In genomic region chr12:18797604-18798003, GRCh38 we compare ENCODE assay signal across 27 cellular contexts. TPM values are rescaled to one million over a fixed set of nuclear protein-coding genes. Genes with fewer than 3 reads are reported as not detected.
"Had no signal": no experiment of that assay in that cellular context is flagged by ENCODE, and none has a peak within 500 bp of the region (broad histone marks: within the 10 kb centered on the region; RNA-seq: fewer than 3 reads in every experiment).

No MANE protein-coding gene starts in this region.

- H3K27ac ChIP-seq: foreskin keratinocyte, VCaP had no signal

- ATAC-seq: activated CD4-positive, CD25-positive, alpha-beta regulatory T cell treated with anti-CD3 and anti-CD28 coated beads, Interleukin-2, amount 50 U/mL, for 24 hours; activated CD8-positive, alpha-beta memory T cell treated with anti-CD3 and anti-CD28 coated beads, Interleukin-2, amount 10 ng/mL, durations not matched to agents 7 days and 5 days; activated CD8-positive, alpha-beta T cell treated with anti-CD3 and anti-CD28 coated beads for 36 hours; activated naive CD4-positive, alpha-beta T cell treated with anti-CD3 and anti-CD28 coated beads, Interleukin-2, amount 50 U/mL, for 72 hours; foreskin keratinocyte; stimulated activated memory B cell treated with anti-CD40 and anti-IgM and Interleukin-4, amounts not matched to agents 10 μg/mL and 1 μg/mL and 100 μg/mL, for 72 hours; T-cell had no signal

- H3K36me3 ChIP-seq: sigmoid colon, stomach, transverse colon had no signal

- H3K27me3 ChIP-seq: foreskin keratinocyte, sigmoid colon, stomach, transverse colon had no signal

- H3K9me3 ChIP-seq: sigmoid colon, stomach, transverse colon had no signal

- H3K4me1 ChIP-seq: foreskin keratinocyte had no signal

- H3K4me3 ChIP-seq: sigmoid colon, smooth muscle cell, stomach, transverse colon had no signal

- DNase-seq: activated CD4-positive, alpha-beta T cell treated with anti-CD3 and anti-CD28 coated beads, Interleukin-2, amount 10 ng/mL, durations not matched to agents 7 days and 5 days; activated CD8-positive, alpha-beta memory T cell treated with anti-CD3 and anti-CD28 coated beads, Interleukin-2, amount 10 ng/mL, durations not matched to agents 7 days and 5 days; activated CD8-positive, alpha-beta T cell treated with anti-CD3 and anti-CD28 coated beads for 36 hours; aorta; central memory CD4-positive, alpha-beta T cell; dermis blood vessel endothelial cell; effector CD8-positive, alpha-beta T cell; erythroblast; foreskin keratinocyte; kidney glomerular epithelial cell; nephron progenitor cell; sigmoid colon; stimulated activated CD4-positive, alpha-beta T cell treated with anti-CD3 and anti-CD28 coated beads, Interleukin-15, amount 100 ng/mL, for 24 hours; stomach; T-cell; transverse colon had no signal

- H3K4me2 ChIP-seq: smooth muscle cell had no signal

RNA-seq across cellular contexts. Expression of gene CAPZA3, which starts 59.7 kb away (rescaled TPM):
- total RNA-seq: activated CD4-positive, alpha-beta T cell treated with anti-CD3 and anti-CD28 coated beads, Interleukin-2, amount 10 ng/mL, durations not matched to agents 7 days and 5 days; activated CD8-positive, alpha-beta memory T cell treated with anti-CD3 and anti-CD28 coated beads, Interleukin-2, amount 10 ng/mL, durations not matched to agents 7 days and 5 days; activated CD8-positive, alpha-beta T cell treated with anti-CD3 and anti-CD28 coated beads for 36 hours; activated naive CD4-positive, alpha-beta T cell treated with anti-CD3 and anti-CD28 coated beads, Interleukin-2, amount 50 U/mL, for 72 hours; activated T-helper 1 cell treated with anti-CD3 and anti-CD28 coated beads, Interleukin-12 subunit alpha, Interleukin-12 subunit beta, Interleukin-2, Interleukin-4 antibody, amounts not matched to agents 30 ng/mL and 10 ng/mL and 1 ng/mL, durations not matched to agents 14 hours and 24 hours and 36 hours; aorta; dermis blood vessel endothelial cell; foreskin keratinocyte; mononuclear cell; myocyte; sigmoid colon; smooth muscle cell; T-cell; temporal lobe; transverse colon had no signal
- polyA plus RNA-seq: adipose tissue, aorta, foreskin keratinocyte, liver, sigmoid colon had no signal

RNA-seq across cellular contexts. Expression of gene PLCZ1, which starts 59.8 kb away (rescaled TPM):
- total RNA-seq: activated CD4-positive, alpha-beta T cell treated with anti-CD3 and anti-CD28 coated beads, Interleukin-2, amount 10 ng/mL, durations not matched to agents 7 days and 5 days; activated CD8-positive, alpha-beta memory T cell treated with anti-CD3 and anti-CD28 coated beads, Interleukin-2, amount 10 ng/mL, durations not matched to agents 7 days and 5 days; activated CD8-positive, alpha-beta T cell treated with anti-CD3 and anti-CD28 coated beads for 36 hours; activated naive CD4-positive, alpha-beta T cell treated with anti-CD3 and anti-CD28 coated beads, Interleukin-2, amount 50 U/mL, for 72 hours; activated T-helper 1 cell treated with anti-CD3 and anti-CD28 coated beads, Interleukin-12 subunit alpha, Interleukin-12 subunit beta, Interleukin-2, Interleukin-4 antibody, amounts not matched to agents 30 ng/mL and 10 ng/mL and 1 ng/mL, durations not matched to agents 14 hours and 24 hours and 36 hours; dermis blood vessel endothelial cell; foreskin keratinocyte; liver; mononuclear cell; myocyte; sigmoid colon; smooth muscle cell; T-cell; transverse colon had no signal
- polyA plus RNA-seq: adipose tissue, aorta, foreskin keratinocyte, sigmoid colon, smooth muscle cell, stomach had no signal
